Comparison of ENCODE assay signal across 1 cellular context in the genomic region with DNA sequence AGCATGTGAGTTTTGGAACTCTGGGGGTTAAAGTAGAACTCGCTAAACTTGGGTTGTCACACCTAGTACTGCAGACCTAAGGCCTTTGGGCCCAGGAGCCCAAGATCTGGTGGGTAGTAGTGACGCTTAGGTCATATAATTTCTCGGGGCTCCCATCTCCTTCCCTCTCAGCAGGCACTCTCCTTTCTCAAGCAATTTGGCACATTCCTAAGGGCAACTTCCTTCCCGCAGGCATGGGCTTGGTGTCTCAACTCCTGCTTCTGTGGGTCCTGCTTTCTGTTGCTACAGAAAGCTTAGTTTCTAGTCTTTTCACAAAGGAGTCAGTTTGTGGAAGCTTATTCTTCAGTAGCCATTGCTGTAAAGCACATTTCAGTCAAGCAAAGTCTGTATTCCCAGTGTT.
TF ChIP-seq lines count a peak whose summit lies in the region.

No MANE protein-coding gene starts in this region.

TF ChIP-seq in WTC11, 78 proteins besides CTCF, POLR2A, EP300 and RAD21 (continued from another document):
- TF ChIP-seq, protein P1, sequence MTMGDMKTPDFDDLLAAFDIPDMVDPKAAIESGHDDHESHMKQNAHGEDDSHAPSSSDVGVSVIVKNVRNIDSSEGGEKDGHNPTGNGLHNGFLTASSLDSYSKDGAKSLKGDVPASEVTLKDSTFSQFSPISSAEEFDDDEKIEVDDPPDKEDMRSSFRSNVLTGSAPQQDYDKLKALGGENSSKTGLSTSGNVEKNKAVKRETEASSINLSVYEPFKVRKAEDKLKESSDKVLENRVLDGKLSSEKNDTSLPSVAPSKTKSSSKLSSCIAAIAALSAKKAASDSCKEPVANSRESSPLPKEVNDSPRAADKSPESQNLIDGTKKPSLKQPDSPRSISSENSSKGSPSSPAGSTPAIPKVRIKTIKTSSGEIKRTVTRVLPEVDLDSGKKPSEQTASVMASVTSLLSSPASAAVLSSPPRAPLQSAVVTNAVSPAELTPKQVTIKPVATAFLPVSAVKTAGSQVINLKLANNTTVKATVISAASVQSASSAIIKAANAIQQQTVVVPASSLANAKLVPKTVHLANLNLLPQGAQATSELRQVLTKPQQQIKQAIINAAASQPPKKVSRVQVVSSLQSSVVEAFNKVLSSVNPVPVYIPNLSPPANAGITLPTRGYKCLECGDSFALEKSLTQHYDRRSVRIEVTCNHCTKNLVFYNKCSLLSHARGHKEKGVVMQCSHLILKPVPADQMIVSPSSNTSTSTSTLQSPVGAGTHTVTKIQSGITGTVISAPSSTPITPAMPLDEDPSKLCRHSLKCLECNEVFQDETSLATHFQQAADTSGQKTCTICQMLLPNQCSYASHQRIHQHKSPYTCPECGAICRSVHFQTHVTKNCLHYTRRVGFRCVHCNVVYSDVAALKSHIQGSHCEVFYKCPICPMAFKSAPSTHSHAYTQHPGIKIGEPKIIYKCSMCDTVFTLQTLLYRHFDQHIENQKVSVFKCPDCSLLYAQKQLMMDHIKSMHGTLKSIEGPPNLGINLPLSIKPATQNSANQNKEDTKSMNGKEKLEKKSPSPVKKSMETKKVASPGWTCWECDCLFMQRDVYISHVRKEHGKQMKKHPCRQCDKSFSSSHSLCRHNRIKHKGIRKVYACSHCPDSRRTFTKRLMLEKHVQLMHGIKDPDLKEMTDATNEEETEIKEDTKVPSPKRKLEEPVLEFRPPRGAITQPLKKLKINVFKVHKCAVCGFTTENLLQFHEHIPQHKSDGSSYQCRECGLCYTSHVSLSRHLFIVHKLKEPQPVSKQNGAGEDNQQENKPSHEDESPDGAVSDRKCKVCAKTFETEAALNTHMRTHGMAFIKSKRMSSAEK (CRISPR knock-in tag; IDR thresholded peaks at IDR 0.05; ENCODE audit: borderline replicate concordance), result no peak
- TF ChIP-seq OVOL2 (CRISPR knock-in tag; IDR thresholded peaks at IDR 0.05; ENCODE audit: borderline replicate concordance) (no peak), ZNF317 (CRISPR knock-in tag; IDR thresholded peaks at IDR 0.05; ENCODE audit: borderline replicate concordance, low read depth) (no peak), CBFB (CRISPR knock-in tag; IDR thresholded peaks at IDR 0.05; ENCODE audit: low read depth) (no peak), IRF2 (CRISPR knock-in tag; IDR thresholded peaks at IDR 0.05; ENCODE audit: borderline replicate concordance, low read depth) (no peak), GTF2I (CRISPR knock-in tag; conservative IDR thresholded peaks at IDR 0.05) (no peak), ZNF416 (CRISPR knock-in tag; IDR thresholded peaks at IDR 0.05) (no peak), TEAD4 (CRISPR knock-in tag; IDR thresholded peaks at IDR 0.05) (no peak)
- TF ChIP-seq, protein P2, sequence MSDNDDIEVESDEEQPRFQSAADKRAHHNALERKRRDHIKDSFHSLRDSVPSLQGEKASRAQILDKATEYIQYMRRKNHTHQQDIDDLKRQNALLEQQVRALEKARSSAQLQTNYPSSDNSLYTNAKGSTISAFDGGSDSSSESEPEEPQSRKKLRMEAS (CRISPR knock-in tag; IDR thresholded peaks at IDR 0.05), result no peak
- TF ChIP-seq, protein P3, sequence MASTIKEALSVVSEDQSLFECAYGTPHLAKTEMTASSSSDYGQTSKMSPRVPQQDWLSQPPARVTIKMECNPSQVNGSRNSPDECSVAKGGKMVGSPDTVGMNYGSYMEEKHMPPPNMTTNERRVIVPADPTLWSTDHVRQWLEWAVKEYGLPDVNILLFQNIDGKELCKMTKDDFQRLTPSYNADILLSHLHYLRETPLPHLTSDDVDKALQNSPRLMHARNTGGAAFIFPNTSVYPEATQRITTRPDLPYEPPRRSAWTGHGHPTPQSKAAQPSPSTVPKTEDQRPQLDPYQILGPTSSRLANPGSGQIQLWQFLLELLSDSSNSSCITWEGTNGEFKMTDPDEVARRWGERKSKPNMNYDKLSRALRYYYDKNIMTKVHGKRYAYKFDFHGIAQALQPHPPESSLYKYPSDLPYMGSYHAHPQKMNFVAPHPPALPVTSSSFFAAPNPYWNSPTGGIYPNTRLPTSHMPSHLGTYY (CRISPR knock-in tag; IDR thresholded peaks at IDR 0.05), result no peak
- TF ChIP-seq, protein P4, sequence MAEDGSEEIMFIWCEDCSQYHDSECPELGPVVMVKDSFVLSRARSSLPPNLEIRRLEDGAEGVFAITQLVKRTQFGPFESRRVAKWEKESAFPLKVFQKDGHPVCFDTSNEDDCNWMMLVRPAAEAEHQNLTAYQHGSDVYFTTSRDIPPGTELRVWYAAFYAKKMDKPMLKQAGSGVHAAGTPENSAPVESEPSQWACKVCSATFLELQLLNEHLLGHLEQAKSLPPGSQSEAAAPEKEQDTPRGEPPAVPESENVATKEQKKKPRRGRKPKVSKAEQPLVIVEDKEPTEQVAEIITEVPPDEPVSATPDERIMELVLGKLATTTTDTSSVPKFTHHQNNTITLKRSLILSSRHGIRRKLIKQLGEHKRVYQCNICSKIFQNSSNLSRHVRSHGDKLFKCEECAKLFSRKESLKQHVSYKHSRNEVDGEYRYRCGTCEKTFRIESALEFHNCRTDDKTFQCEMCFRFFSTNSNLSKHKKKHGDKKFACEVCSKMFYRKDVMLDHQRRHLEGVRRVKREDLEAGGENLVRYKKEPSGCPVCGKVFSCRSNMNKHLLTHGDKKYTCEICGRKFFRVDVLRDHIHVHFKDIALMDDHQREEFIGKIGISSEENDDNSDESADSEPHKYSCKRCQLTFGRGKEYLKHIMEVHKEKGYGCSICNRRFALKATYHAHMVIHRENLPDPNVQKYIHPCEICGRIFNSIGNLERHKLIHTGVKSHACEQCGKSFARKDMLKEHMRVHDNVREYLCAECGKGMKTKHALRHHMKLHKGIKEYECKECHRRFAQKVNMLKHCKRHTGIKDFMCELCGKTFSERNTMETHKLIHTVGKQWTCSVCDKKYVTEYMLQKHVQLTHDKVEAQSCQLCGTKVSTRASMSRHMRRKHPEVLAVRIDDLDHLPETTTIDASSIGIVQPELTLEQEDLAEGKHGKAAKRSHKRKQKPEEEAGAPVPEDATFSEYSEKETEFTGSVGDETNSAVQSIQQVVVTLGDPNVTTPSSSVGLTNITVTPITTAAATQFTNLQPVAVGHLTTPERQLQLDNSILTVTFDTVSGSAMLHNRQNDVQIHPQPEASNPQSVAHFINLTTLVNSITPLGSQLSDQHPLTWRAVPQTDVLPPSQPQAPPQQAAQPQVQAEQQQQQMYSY (CRISPR knock-in tag; IDR thresholded peaks at IDR 0.05), result no peak
- TF ChIP-seq, protein P5, sequence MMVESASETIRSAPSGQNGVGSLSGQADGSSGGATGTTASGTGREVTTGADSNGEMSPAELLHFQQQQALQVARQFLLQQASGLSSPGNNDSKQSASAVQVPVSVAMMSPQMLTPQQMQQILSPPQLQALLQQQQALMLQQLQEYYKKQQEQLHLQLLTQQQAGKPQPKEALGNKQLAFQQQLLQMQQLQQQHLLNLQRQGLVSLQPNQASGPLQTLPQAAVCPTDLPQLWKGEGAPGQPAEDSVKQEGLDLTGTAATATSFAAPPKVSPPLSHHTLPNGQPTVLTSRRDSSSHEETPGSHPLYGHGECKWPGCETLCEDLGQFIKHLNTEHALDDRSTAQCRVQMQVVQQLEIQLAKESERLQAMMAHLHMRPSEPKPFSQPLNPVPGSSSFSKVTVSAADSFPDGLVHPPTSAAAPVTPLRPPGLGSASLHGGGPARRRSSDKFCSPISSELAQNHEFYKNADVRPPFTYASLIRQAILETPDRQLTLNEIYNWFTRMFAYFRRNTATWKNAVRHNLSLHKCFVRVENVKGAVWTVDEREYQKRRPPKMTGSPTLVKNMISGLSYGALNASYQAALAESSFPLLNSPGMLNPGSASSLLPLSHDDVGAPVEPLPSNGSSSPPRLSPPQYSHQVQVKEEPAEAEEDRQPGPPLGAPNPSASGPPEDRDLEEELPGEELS (CRISPR knock-in tag; IDR thresholded peaks at IDR 0.05), result no peak
- TF ChIP-seq, protein P6, sequence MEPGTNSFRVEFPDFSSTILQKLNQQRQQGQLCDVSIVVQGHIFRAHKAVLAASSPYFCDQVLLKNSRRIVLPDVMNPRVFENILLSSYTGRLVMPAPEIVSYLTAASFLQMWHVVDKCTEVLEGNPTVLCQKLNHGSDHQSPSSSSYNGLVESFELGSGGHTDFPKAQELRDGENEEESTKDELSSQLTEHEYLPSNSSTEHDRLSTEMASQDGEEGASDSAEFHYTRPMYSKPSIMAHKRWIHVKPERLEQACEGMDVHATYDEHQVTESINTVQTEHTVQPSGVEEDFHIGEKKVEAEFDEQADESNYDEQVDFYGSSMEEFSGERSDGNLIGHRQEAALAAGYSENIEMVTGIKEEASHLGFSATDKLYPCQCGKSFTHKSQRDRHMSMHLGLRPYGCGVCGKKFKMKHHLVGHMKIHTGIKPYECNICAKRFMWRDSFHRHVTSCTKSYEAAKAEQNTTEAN (CRISPR knock-in tag; IDR thresholded peaks at IDR 0.05), result no peak
